In the genomic region with DNA sequence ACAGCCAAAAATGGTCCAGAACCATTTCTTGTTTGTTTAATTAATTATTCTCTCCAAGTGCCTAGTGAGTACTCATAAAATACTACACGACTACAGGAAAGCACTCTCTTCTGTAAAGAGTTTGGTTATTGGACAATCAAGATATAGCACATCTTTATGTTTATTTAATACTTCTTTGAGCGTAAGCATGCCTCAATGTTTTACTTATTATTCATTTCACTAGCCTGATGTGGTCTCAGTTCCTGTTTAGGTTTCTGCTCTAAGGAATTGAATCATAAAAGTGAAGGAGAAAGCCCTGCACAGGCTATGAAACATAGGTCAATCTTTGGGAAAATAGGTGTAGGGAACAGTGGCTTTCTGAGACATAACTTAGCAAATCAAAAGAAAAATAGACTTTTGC, we compare ENCODE assay signal across 32 cellular contexts. TPM values are rescaled to one million over a fixed set of nuclear protein-coding genes. Genes with fewer than 3 reads are reported as not detected.
A peak's percentile ranks its signal among the peaks of the same experiment; 100 is the strongest.
DNase-seq lines count a peak whose midpoint lies in the region; ATAC-seq, FAIRE-seq and TF ChIP-seq lines count a peak whose summit lies in the region.
"Had no signal": no experiment of that assay in that cellular context is flagged by ENCODE, and none has a peak within 500 bp of the region (broad histone marks: within the 10 kb centered on the region; RNA-seq: fewer than 3 reads in every experiment).

No MANE protein-coding gene starts in this region.

- no peaks in the 10 kb centered on the region for H3K27me3 Mint-ChIP-seq in activated T-helper 17 cell treated with anti-CD3 and anti-CD28 coated beads, Interleukin-2, amount 50 U/mL, for 72 hours
- H3K27me3 Mint-ChIP-seq in type B pancreatic cell: no peaks in the 10 kb centered on the region
- H3K27me3 Mint-ChIP-seq: CD4-positive, alpha-beta T cell had no signal

- H3K27ac Mint-ChIP-seq in activated T-helper 17 cell treated with anti-CD3 and anti-CD28 coated beads, Interleukin-2, amount 50 U/mL, for 72 hours: no peak overlapping the region
- no peak overlapping the region for H3K27ac Mint-ChIP-seq in type B pancreatic cell
- H3K27ac Mint-ChIP-seq: activated T-helper 2 cell treated with anti-CD3 and anti-CD28 coated beads, Interferon-gamma antibody, Interleukin-2, Interleukin-4, amounts not matched to agents 10 μg/mL and 5 μg/mL and 100 μg/mL, durations not matched to agents 14 hours and 24 hours and 36 hours; CD4-positive, alpha-beta T cell; H9 had no signal

- H3K9me3 Mint-ChIP-seq in activated T-helper 17 cell treated with anti-CD3 and anti-CD28 coated beads, Interleukin-2, amount 50 U/mL, for 72 hours: no peaks in the 10 kb centered on the region
- H3K9me3 Mint-ChIP-seq in type B pancreatic cell: no peaks in the 10 kb centered on the region
- H3K9me3 Mint-ChIP-seq: activated T-helper 2 cell treated with anti-CD3 and anti-CD28 coated beads, Interferon-gamma antibody, Interleukin-2, Interleukin-4, amounts not matched to agents 10 μg/mL and 5 μg/mL and 100 μg/mL, durations not matched to agents 14 hours and 24 hours and 36 hours; CD4-positive, alpha-beta T cell; H9 had no signal

- ATAC-seq in GM19395 (IDR thresholded peaks at IDR 0.05; ENCODE audit: unreplicated experiment) (peak; percentile 62), HG03342 (IDR thresholded peaks at IDR 0.05; ENCODE audit: unreplicated experiment) (peak; percentile 53)
- peak; percentile 71 for ATAC-seq in activated T-helper 17 cell treated with anti-CD3 and anti-CD28 coated beads, Interleukin-2, amount 50 U/mL, for 72 hours (replicated peaks)
- ATAC-seq: body of pancreas, esophagus mucosa, left lung had no signal

- TF ChIP-seq CTCF in type B pancreatic cell (conservative IDR thresholded peaks at IDR 0.05): no peak

- no peaks in the 10 kb centered on the region for H3K36me3 Mint-ChIP-seq in activated T-helper 17 cell treated with anti-CD3 and anti-CD28 coated beads, Interleukin-2, amount 50 U/mL, for 72 hours (ENCODE audit: low read depth)
- H3K36me3 Mint-ChIP-seq in type B pancreatic cell: no peaks in the 10 kb centered on the region

- H3K4me3 Mint-ChIP-seq in activated T-helper 17 cell treated with anti-CD3 and anti-CD28 coated beads, Interleukin-2, amount 50 U/mL, for 72 hours: no peak overlapping the region
- no peak overlapping the region for H3K4me3 Mint-ChIP-seq in type B pancreatic cell
- H3K4me3 Mint-ChIP-seq: CD4-positive, alpha-beta T cell; H9; neural crest cell had no signal

- H3K4me1 Mint-ChIP-seq in activated T-helper 17 cell treated with anti-CD3 and anti-CD28 coated beads, Interleukin-2, amount 50 U/mL, for 72 hours: no peaks in the 10 kb centered on the region
- no peaks in the 10 kb centered on the region for H3K4me1 Mint-ChIP-seq in type B pancreatic cell (ENCODE audit: unreplicated experiment)
- H3K4me1 Mint-ChIP-seq: neural crest cell had no signal

- no peak for FAIRE-seq in GM12891 (lab: Jason Lieb, UNC)
- FAIRE-seq: GM12892, islet of Langerhans had no signal

- DNase-seq in GM12891 (ENCODE audit: insufficient read length, low spot score) (no peak), type B pancreatic cell (ENCODE audit: extremely low spot score, unreplicated experiment) (no peak), COLO829 (ENCODE audit: low spot score) (no peak), hippocampal formation (lab: John Stamatoyannopoulos, UW) (no peak)
- DNase-seq: activated CD4-positive, alpha-beta T cell treated with anti-CD3 and anti-CD28 coated beads for 4 hours; activated naive CD4-positive, alpha-beta T cell treated with anti-CD3 and anti-CD28 coated beads, Interleukin-2, amount 50 U/mL, for 16 hours; AML-193; body of pancreas; CD4-positive, alpha-beta T cell; dermis blood vessel endothelial cell; DMS 273 treated with DMSO at 0.1 percent for 48 hours; EL; glutamatergic neuron; H9; left lung; mesendoderm; NCI-H1436; NCI-H2081; NCI-H526 treated with DMSO at 0.1 percent for 48 hours; Peyer's patch; retina; SHP77 treated with DMSO at 0.1 percent for 48 hours; stimulated activated naive CD4-positive, alpha-beta T cell treated with Interleukin-2 at 50 U/mL for 16 hours; testis had no signal

- TF ChIP-seq POLR2A in GM12891 (IDR thresholded peaks at IDR 0.05; ENCODE audit: low read depth, low read length): no peak

TF ChIP-seq in GM12891, 5 proteins besides CTCF, POLR2A, EP300 and RAD21:
- TF ChIP-seq POLR2AphosphoS5 (IDR thresholded peaks at IDR 0.05; ENCODE audit: low read depth, low read length) (no peak), SPI1 (IDR thresholded peaks at IDR 0.05; ENCODE audit: low read depth, low read length) (peak; percentile 91)

RNA-seq across cellular contexts. Expression of gene AIG1, which starts 45.9 kb away (rescaled TPM):
- 25.1 TPM for polyA plus RNA-seq in GM12891 (2012; ENCODE audit: low read depth, missing spikeins)
- total RNA-seq in activated T-helper 17 cell treated with anti-CD3 and anti-CD28 coated beads, Interleukin-2, amount 50 U/mL, for 72 hours: 10 to 100 TPM; 12.0 to 18.1 TPM
- total RNA-seq in type B pancreatic cell (ENCODE audit: low replicate concordance): 34.3 and 37.8 TPM in 2 replicates
